Comparison of ENCODE assay signal across 8 cellular contexts in genomic region chr3:5197470-5198312, GRCh38. TPM values are rescaled to one million over a fixed set of nuclear protein-coding genes. Genes with fewer than 3 reads are reported as not detected.
DNase-seq lines count a peak whose midpoint lies in the region; ATAC-seq and TF ChIP-seq lines count a peak whose summit lies in the region.

No MANE protein-coding gene starts in this region.

- H3K4me3 Mint-ChIP-seq in stimulated activated naive B cell treated with anti-CD40 and anti-IgM and Interleukin-4, amounts not matched to agents 10 μg/mL and 1 μg/mL and 100 μg/mL, for 72 hours, result peak overlapping the region; percentile 43 to 69

- H3K36me3 Mint-ChIP-seq in stimulated activated naive B cell treated with anti-CD40 and anti-IgM and Interleukin-4, amounts not matched to agents 10 μg/mL and 1 μg/mL and 100 μg/mL, for 72 hours, result peaks cover 69 to 85% of the 10 kb centered on the region in 2 donors

- WGBS in esophagus squamous epithelium, 2 donors, result 66 to 77% methylated on average over 6 to 8 of the region's 8 CpGs

- H3K9me3 Mint-ChIP-seq in stimulated activated naive B cell treated with anti-CD40 and anti-IgM and Interleukin-4, amounts not matched to agents 10 μg/mL and 1 μg/mL and 100 μg/mL, for 72 hours, result peaks cover 0 to 4% of the 10 kb centered on the region in 2 donors

- CTCF ChIA-PET in AG04449 (lab: Yijun Ruan, JAX), result interaction anchor here (0.8 to 1.7 kb wide), 5 partner anchors 61 to 544 kb away, joined by 3 to 6 read pairs (median 3); partner anchors contain the start of gene ARL8B

- H3K27ac ChIP-seq in esophagus squamous epithelium (peak overlapping the region; percentile 83 to 89 (median 87)), caudate nucleus (ENCODE audit: low read depth, low read length) (no peak overlapping the region)

- peak; percentile 67 for ATAC-seq in GM19025 (IDR thresholded peaks at IDR 0.05; ENCODE audit: low read depth, unreplicated experiment)
- peak; percentile 56 for ATAC-seq in HG03103 (IDR thresholded peaks at IDR 0.05; ENCODE audit: low read depth, unreplicated experiment)
- peak; percentile 74 to 76 for ATAC-seq in stimulated activated naive B cell treated with anti-CD40 and anti-IgM and Interleukin-4, amounts not matched to agents 10 μg/mL and 1 μg/mL and 100 μg/mL, for 72 hours (replicated peaks)

- no peaks in the 10 kb centered on the region for H3K27me3 ChIP-seq in esophagus squamous epithelium

- H3K27me3 Mint-ChIP-seq in stimulated activated naive B cell treated with anti-CD40 and anti-IgM and Interleukin-4, amounts not matched to agents 10 μg/mL and 1 μg/mL and 100 μg/mL, for 72 hours, result no peaks in the 10 kb centered on the region

- peak overlapping the region; percentile 97 for H3K27ac Mint-ChIP-seq in stimulated activated naive B cell treated with anti-CD40 and anti-IgM and Interleukin-4, amounts not matched to agents 10 μg/mL and 1 μg/mL and 100 μg/mL, for 72 hours

- peaks cover 0 to 53% (median 1%) of the 10 kb centered on the region in 3 donors for H3K36me3 ChIP-seq in esophagus squamous epithelium

- H3K4me1 Mint-ChIP-seq in stimulated activated naive B cell treated with anti-CD40 and anti-IgM and Interleukin-4, amounts not matched to agents 10 μg/mL and 1 μg/mL and 100 μg/mL, for 72 hours, result peaks cover 61 to 93% of the 10 kb centered on the region in 2 donors

- intact Hi-C loops in esophagus squamous epithelium (cut with DNase I), result no loop called here

- TF ChIP-seq POLR2A in esophagus squamous epithelium (IDR thresholded peaks at IDR 0.05), result peak in 1 of 4 donors; percentile 38

- POLR2A ChIA-PET in AG04449 (lab: Yijun Ruan, JAX), result interaction anchor here (0.7 kb wide), 1 partner anchor 140 kb away, joined by 3 read pairs; no protein-coding TSS in a partner anchor

- H3K4me1 ChIP-seq in esophagus squamous epithelium, result peaks cover 8 to 62% (median 41%) of the 10 kb centered on the region in 3 donors

- H3K4me3 ChIP-seq in AG04449 (ENCODE audit: low read depth, low read length), result no peak overlapping the region
- peak overlapping the region in 1 of 4 donors; percentile 25 for H3K4me3 ChIP-seq in esophagus squamous epithelium

- peak; percentile 38 for DNase-seq in AG04449 (ENCODE audit: low read depth, low spot score)
- DNase-seq in SW480 (ENCODE audit: low spot score), result peak; percentile 48
- DNase-seq in esophagus squamous epithelium (lab: John Stamatoyannopoulos, UW), result no peak
- no peak for DNase-seq in stimulated activated naive B cell treated with anti-CD40 and anti-IgM and Interleukin-4, amounts not matched to agents 10 μg/mL and 1 μg/mL and 100 μg/mL, for 72 hours
- DNase-seq in caudate nucleus (lab: John Stamatoyannopoulos, UW), result no peak
- no peak for DNase-seq in cerebellum (ENCODE audit: low spot score)

- no peaks in the 10 kb centered on the region for H3K9me3 ChIP-seq in esophagus squamous epithelium

- TF ChIP-seq CTCF in AG04449 (IDR thresholded peaks at IDR 0.05; ENCODE audit: insufficient read depth, low read length, missing control alignments) (no peak), esophagus squamous epithelium (IDR thresholded peaks at IDR 0.05) (no peak)

RNA-seq across cellular contexts. Expression of gene EDEM1, which starts 10.2 kb away (rescaled TPM):
- total RNA-seq in esophagus squamous epithelium (10 to 100 TPM; 25.0 to 56.6 (median 40.2) TPM), cerebellum (12.1 TPM)

Comparison
In these comparisons a context has a peak if more than half of its experiments do, and no peak if none do; other contexts are left out.
1. DNase-seq: peak in AG04449 (single experiment) and SW480 (single experiment); none in esophagus squamous epithelium (single experiment), stimulated activated naive B cell treated with anti-CD40 and anti-IgM and Interleukin-4, amounts not matched to agents 10 μg/mL and 1 μg/mL and 100 μg/mL, for 72 hours (single experiment), caudate nucleus (0 of 61) and cerebellum (single experiment).
2. Peak in every context shown above with its lines, with median percentiles within 50 percentile points of each other: ATAC-seq.